In genomic region chr1:98304888-98305287, GRCh38 we compare ENCODE assay signal across 21 cellular contexts.
"Had no signal": no experiment of that assay in that cellular context is flagged by ENCODE, and none has a peak within 500 bp of the region (broad histone marks: within the 10 kb centered on the region; RNA-seq: fewer than 3 reads in every experiment).

No MANE protein-coding gene starts in this region.

- H3K27me3 ChIP-seq: esophagus muscularis mucosa, hepatocyte, neutrophil, right lobe of liver, spleen, stomach, transverse colon had no signal

- H3K27ac ChIP-seq: epithelial cell of prostate, esophagus muscularis mucosa, gastroesophageal sphincter, hepatocyte, neutrophil, psoas muscle, right lobe of liver, spleen, stomach, thoracic aorta, transverse colon had no signal

- H3K4me3 Mint-ChIP-seq: naive thymus-derived CD8-positive, alpha-beta T cell had no signal

- H3K4me1 ChIP-seq: esophagus muscularis mucosa, gastroesophageal sphincter, psoas muscle, right lobe of liver, stomach, transverse colon had no signal

- DNase-seq: effector memory CD4-positive, alpha-beta T cell; kidney glomerular epithelial cell; mesendoderm; naive thymus-derived CD8-positive, alpha-beta T cell; psoas muscle; retina; right lobe of liver; spleen; stimulated activated CD4-positive, alpha-beta T cell treated with anti-CD3 and anti-CD28 coated beads, Interleukin-15, amount 100 ng/mL, for 24 hours; stimulated activated CD4-positive, alpha-beta T cell treated with anti-CD3 and anti-CD28 coated beads, Interleukin-1b, Interleukin-23, amount 100 ng/mL, for 48 hours; stimulated activated CD4-positive, alpha-beta T cell treated with anti-CD3 and anti-CD28 coated beads, Interleukin-4, amount 100 ng/mL, for 4 hours; stimulated activated naive CD4-positive, alpha-beta T cell; stomach; substantia nigra; transverse colon had no signal

- H3K27ac Mint-ChIP-seq: naive thymus-derived CD8-positive, alpha-beta T cell had no signal

- H3K4me3 ChIP-seq: esophagus muscularis mucosa, gastroesophageal sphincter, hepatocyte, psoas muscle, right lobe of liver, spleen, stomach, thoracic aorta, transverse colon had no signal

- H3K36me3 ChIP-seq: esophagus muscularis mucosa, gastroesophageal sphincter, neutrophil, right lobe of liver, spleen, stomach, thoracic aorta, transverse colon had no signal

- H3K4me2 ChIP-seq: hepatocyte had no signal

- H3K36me3 Mint-ChIP-seq: naive thymus-derived CD8-positive, alpha-beta T cell had no signal

- ATAC-seq: gastroesophageal sphincter; naive thymus-derived CD8-positive, alpha-beta T cell; psoas muscle; right lobe of liver had no signal

- H3K9me3 ChIP-seq: esophagus muscularis mucosa, gastroesophageal sphincter, neutrophil, psoas muscle, right lobe of liver, spleen, stomach, thoracic aorta, transverse colon had no signal

- H2AFZ ChIP-seq: hepatocyte had no signal
